ENCODE assay signal across 1 cellular context in genomic region chr17:58643147-58643546, GRCh38.
TF ChIP-seq lines count a peak whose summit lies in the region.

No MANE protein-coding gene starts in this region.

TF ChIP-seq in endothelial cell of umbilical vein, 7 proteins besides CTCF, POLR2A, EP300 and RAD21:
- TF ChIP-seq JUN (IDR thresholded peaks at IDR 0.05; ENCODE audit: borderline replicate concordance, insufficient read depth, insufficient read length, low read depth): no peak
- peak; percentile 34 for TF ChIP-seq FOS (IDR thresholded peaks at IDR 0.05; ENCODE audit: borderline replicate concordance, insufficient read depth, low read length)
- TF ChIP-seq EZH2 (IDR thresholded peaks at IDR 0.05; ENCODE audit: borderline replicate concordance, low read depth, low read length, severe bottlenecking): no peak
- TF ChIP-seq GATA2 (IDR thresholded peaks at IDR 0.05; ENCODE audit: insufficient read depth, insufficient read length, low read depth, low read length): peak; percentile 58
- no peak for TF ChIP-seq POLR2AphosphoS5 (IDR thresholded peaks at IDR 0.05; ENCODE audit: insufficient read depth, low read depth, low read length)
- no peak for TF ChIP-seq MAX (IDR thresholded peaks at IDR 0.05; ENCODE audit: insufficient read depth, insufficient read length)
- no peak for TF ChIP-seq MYC (IDR thresholded peaks at IDR 0.05; ENCODE audit: low read depth, low read length)
